Comparison of ENCODE assay signal across 19 cellular contexts in the genomic region with DNA sequence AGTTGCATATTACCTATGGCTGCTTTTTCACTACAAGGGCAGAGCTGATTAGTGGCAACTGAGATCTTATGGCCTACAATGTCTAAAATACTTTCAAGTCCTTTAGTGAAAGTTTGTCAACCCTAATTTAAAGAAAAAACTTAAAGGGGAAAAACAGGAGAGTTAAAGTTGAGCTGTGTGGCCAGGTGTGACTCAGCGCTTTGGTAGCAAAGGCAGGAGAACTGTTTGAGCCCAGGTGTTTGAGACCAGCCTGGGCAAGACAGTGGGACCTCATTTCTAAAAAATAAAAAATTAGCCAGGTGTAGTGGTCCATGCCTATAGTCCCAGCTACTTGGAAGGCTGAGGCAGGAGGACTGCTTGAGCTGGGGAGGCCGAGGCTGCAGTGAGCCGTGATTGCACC.
DNase-seq lines count a peak whose midpoint lies in the region; ATAC-seq and TF ChIP-seq lines count a peak whose summit lies in the region.
"Had no signal": no experiment of that assay in that cellular context is flagged by ENCODE, and none has a peak within 500 bp of the region (broad histone marks: within the 10 kb centered on the region; RNA-seq: fewer than 3 reads in every experiment).

No MANE protein-coding gene starts in this region.

- H3K9me2 ChIP-seq in OCI-LY1 (ENCODE audit: low read depth, low read length) = no peaks in the 10 kb centered on the region

- no peak for TF ChIP-seq CTCF in heart left ventricle (IDR thresholded peaks at IDR 0.05)
- no peak for TF ChIP-seq CTCF in OCI-LY1 (IDR thresholded peaks at IDR 0.05; ENCODE audit: low read length)
- no peak for TF ChIP-seq CTCF in stomach (IDR thresholded peaks at IDR 0.05)

- H3K36me3 ChIP-seq in heart left ventricle (peaks cover 0 to 55% (median 50%) of the 10 kb centered on the region in 9 donors), OCI-LY1 (ENCODE audit: insufficient read depth, low read length) (peaks cover 97% of the 10 kb centered on the region), stomach (peaks cover 6 to 46% (median 34%) of the 10 kb centered on the region in 4 donors)

- no peak for ATAC-seq in heart left ventricle
- ATAC-seq in Right ventricle myocardium inferior = no peak
- ATAC-seq: mucosa of descending colon; stimulated activated memory B cell treated with anti-CD40 and anti-IgM and Interleukin-4, amounts not matched to agents 10 μg/mL and 1 μg/mL and 100 μg/mL, for 72 hours had no signal

- H3K4me3 ChIP-seq in heart left ventricle (no peak overlapping the region), OCI-LY1 (ENCODE audit: low read depth, low read length, poor library complexity, severe bottlenecking) (no peak overlapping the region), stomach (no peak overlapping the region)
- H3K4me3 ChIP-seq: mucosa of descending colon had no signal

- no peak overlapping the region for H2AFZ ChIP-seq in OCI-LY1 (ENCODE audit: low read length)

- H3K9me3 ChIP-seq in heart left ventricle = peaks cover 0 to 8% (median 0%) of the 10 kb centered on the region in 12 donors
- peaks cover 10% of the 10 kb centered on the region; the same call in 1 of the 2 replicates for H3K9me3 ChIP-seq in OCI-LY1 (ENCODE audit: low read length)
- no peaks in the 10 kb centered on the region for H3K9me3 ChIP-seq in stomach
- H3K9me3 ChIP-seq: mucosa of descending colon had no signal

- H3F3A ChIP-seq in OCI-LY1 (ENCODE audit: insufficient read depth, low read length) = no peaks in the 10 kb centered on the region

- H3K79me2 ChIP-seq in OCI-LY1 (ENCODE audit: insufficient read depth, low read length) = no peaks in the 10 kb centered on the region

- H3K27ac ChIP-seq in heart left ventricle (peak overlapping the region in 7 of 12 donors; percentile 5 to 73 (median 50)), OCI-LY1 (ENCODE audit: low read depth, low read length, poor library complexity, severe bottlenecking) (peak overlapping the region; percentile 5), epithelial cell of prostate (peak overlapping the region; percentile 33), stomach (peak overlapping the region in 4 of 5 donors; percentile 33 to 65 (median 51))
- H3K27ac ChIP-seq: HL-60 had no signal

- WGBS in heart left ventricle, 4 donors = 91 to 100% (median 98%) methylated on average over 3 of the region's 3 CpGs
- 79 to 98% (median 96%) methylated on average over 3 of the region's 3 CpGs for WGBS in stomach, 5 donors

- no peaks in the 10 kb centered on the region for H4K20me1 ChIP-seq in OCI-LY1 (ENCODE audit: insufficient read depth, low read length)

- TF ChIP-seq POLR2A in heart left ventricle (IDR thresholded peaks at IDR 0.05) (no peak), stomach (IDR thresholded peaks at IDR 0.05) (no peak)

- H3K27me3 ChIP-seq in heart left ventricle (no peaks in the 10 kb centered on the region), OCI-LY1 (ENCODE audit: insufficient read depth, low read length) (no peaks in the 10 kb centered on the region), stomach (no peaks in the 10 kb centered on the region)

- H3K4me1 ChIP-seq in heart left ventricle (peaks cover 0 to 42% (median 29%) of the 10 kb centered on the region in 12 donors), OCI-LY1 (ENCODE audit: insufficient read depth, low read length, severe bottlenecking) (peaks cover 18% of the 10 kb centered on the region), stomach (peaks cover 8 to 45% (median 28%) of the 10 kb centered on the region in 4 donors)

- TF ChIP-seq EP300 in stomach (IDR thresholded peaks at IDR 0.05) = no peak

- DNase-seq in heart left ventricle (no peak), Right ventricle myocardium inferior (ENCODE audit: missing footprints) (no peak), epithelial cell of prostate (ENCODE audit: low read depth, low spot score) (no peak), stomach (no peak), UCSD-AML1 (lab: John Stamatoyannopoulos, UW; ENCODE audit: unreplicated experiment) (no peak), NCI-H1417 treated with DMSO at 0.1 percent for 48 hours (lab: John Stamatoyannopoulos, UW) (no peak), DMS114 treated with DMSO at 0.1 percent for 48 hours (lab: John Stamatoyannopoulos, UW; ENCODE audit: unreplicated experiment) (no peak)
- DNase-seq: ACHN; activated CD4-positive, alpha-beta T cell treated with anti-CD3 and anti-CD28 coated beads for 1 hour; CD4-positive, alpha-beta memory T cell; head of caudate nucleus; mucosa of descending colon; NCI-H345; NK-92 treated with Interleukin-12 subunit alpha and Interleukin-12 subunit beta, amount 100 ng/mL, for 24 hours; SHP77; small intestine had no signal

- no peak overlapping the region for H3K9ac ChIP-seq in OCI-LY1 (ENCODE audit: low read length)

- intact Hi-C loops in heart left ventricle (cut with DNase I) = loop anchor here in 9 of 10 donors (5.0 to 10.0 kb wide), 6 partner anchors 315 to 1347 kb away; no protein-coding TSS in a partner anchor
- intact Hi-C loops in Right ventricle myocardium inferior (cut with DNase I) = loop anchor here (10.0 kb wide), 2 partner anchors 735 to 1285 kb away; no protein-coding TSS in a partner anchor
- intact Hi-C loops in stomach (cut with DNase I; ENCODE audit: low total_unique reads) = no loop called here

- H3K4me2 ChIP-seq in OCI-LY1 (ENCODE audit: low read length) = no peak overlapping the region
